ENCODE assay signal across 28 cellular contexts in the genomic region with DNA sequence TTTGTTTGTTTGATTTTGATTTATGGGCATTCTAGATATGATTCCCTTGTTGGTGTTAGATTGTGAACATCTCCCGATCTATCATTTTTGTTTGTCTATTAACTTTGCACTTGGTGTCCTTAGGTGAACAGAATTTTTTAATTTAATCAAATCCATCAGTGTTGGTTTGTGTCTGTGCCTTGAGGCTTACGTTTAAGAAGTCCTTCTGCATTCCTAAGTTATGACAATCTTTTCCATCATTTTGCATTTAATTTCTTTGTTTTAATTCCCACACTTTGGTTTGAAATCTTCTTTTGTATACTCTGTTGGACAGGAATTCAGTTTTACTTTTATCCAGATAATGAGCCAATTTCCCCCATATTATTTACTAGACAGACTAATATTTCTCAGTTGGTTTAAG.
"Had no signal": no experiment of that assay in that cellular context is flagged by ENCODE, and none has a peak within 500 bp of the region (broad histone marks: within the 10 kb centered on the region; RNA-seq: fewer than 3 reads in every experiment).

No MANE protein-coding gene starts in this region.

- FAIRE-seq: colon, endometrium, endothelial cell of umbilical vein, frontal cortex had no signal

- H3K27me3 ChIP-seq: colonic mucosa, dorsolateral prefrontal cortex, esophagus muscularis mucosa, esophagus squamous epithelium, foreskin keratinocyte, gastrocnemius medialis, gastroesophageal sphincter, heart left ventricle, heart right ventricle had no signal

- H3K4me3 ChIP-seq: colonic mucosa, coronary artery, dorsolateral prefrontal cortex, esophagus muscularis mucosa, esophagus squamous epithelium, gastrocnemius medialis, gastroesophageal sphincter, heart left ventricle, heart right ventricle had no signal

- DNase-seq: colonic mucosa; cortex of kidney; dermis blood vessel endothelial cell; dorsolateral prefrontal cortex; effector CD4-positive, alpha-beta T cell; effector CD8-positive, alpha-beta T cell; effector memory CD4-positive, alpha-beta T cell; effector memory CD8-positive, alpha-beta T cell; endodermal cell; erythroblast; esophagus squamous epithelium; foreskin fibroblast; foreskin melanocyte; gastrocnemius medialis; glutamatergic neuron; head of caudate nucleus; heart left ventricle; heart right ventricle had no signal

- H3K9me3 ChIP-seq: colonic mucosa, esophagus muscularis mucosa, esophagus squamous epithelium, gastrocnemius medialis, gastroesophageal sphincter, heart left ventricle, heart right ventricle had no signal

- ATAC-seq: effector memory CD8-positive, alpha-beta T cell; esophagus mucosa; foreskin keratinocyte; gastrocnemius medialis; gastroesophageal sphincter; heart left ventricle; heart right ventricle had no signal

- H3K4me1 ChIP-seq: colonic mucosa, esophagus muscularis mucosa, esophagus squamous epithelium, foreskin keratinocyte, gastrocnemius medialis, gastroesophageal sphincter, heart left ventricle, heart right ventricle had no signal

- H3K27ac ChIP-seq: colonic mucosa, coronary artery, dorsolateral prefrontal cortex, epithelial cell of prostate, esophagus muscularis mucosa, esophagus squamous epithelium, foreskin keratinocyte, gastrocnemius medialis, gastroesophageal sphincter, heart left ventricle, heart right ventricle had no signal

- H3K36me3 ChIP-seq: colonic mucosa, esophagus muscularis mucosa, esophagus squamous epithelium, gastrocnemius medialis, gastroesophageal sphincter, heart left ventricle, heart right ventricle had no signal
